Comparison of ENCODE assay signal across 21 cellular contexts in the genomic region with DNA sequence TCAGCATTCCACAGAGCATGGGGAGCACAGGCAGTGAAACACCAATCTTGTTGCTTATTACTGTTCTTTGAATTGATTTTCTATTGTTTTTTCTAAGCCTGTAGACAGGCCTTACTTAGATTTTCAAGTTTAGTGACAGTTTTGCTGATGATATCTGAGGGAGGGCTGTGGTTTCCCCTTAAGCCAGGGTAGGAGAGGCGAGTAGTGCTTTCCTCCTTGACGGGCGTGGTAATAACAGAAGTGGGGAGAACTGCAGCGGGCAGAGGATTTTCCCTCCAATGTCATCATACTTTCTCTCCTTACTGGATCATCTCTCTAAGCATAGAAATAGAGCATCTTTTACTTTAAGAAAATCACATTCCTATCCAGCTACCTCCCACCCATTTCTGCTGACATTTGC.
"Had no signal": no experiment of that assay in that cellular context is flagged by ENCODE, and none has a peak within 500 bp of the region (broad histone marks: within the 10 kb centered on the region; RNA-seq: fewer than 3 reads in every experiment).

No MANE protein-coding gene starts in this region.

- H3K79me2 ChIP-seq: hepatocyte had no signal

- DNase-seq: activated CD4-positive, alpha-beta T cell treated with anti-CD3 and anti-CD28 coated beads, Interleukin-2, amount 10 ng/mL, durations not matched to agents 24 days and 14 days; activated CD8-positive, alpha-beta T cell treated with anti-CD3 and anti-CD28 coated beads, Interleukin-2, amount 10 ng/mL, durations not matched to agents 7 days and 5 days; activated naive CD4-positive, alpha-beta T cell treated with anti-CD3 and anti-CD28 coated beads, Interleukin-2, amount 50 U/mL, for 16 hours; activated T-cell treated with anti-CD3 and anti-CD28 coated beads, Interleukin-2, amount 50 U/mL, for 24 hours; cerebellar nuclear complex; effector CD4-positive, alpha-beta T cell; left cardiac atrium; pancreas; right lobe of liver; stimulated activated CD4-positive, alpha-beta T cell treated with anti-CD3 and anti-CD28 coated beads, Interleukin-4, amount 100 ng/mL, for 1 hour; stimulated activated naive CD4-positive, alpha-beta T cell; substantia nigra had no signal

- H3K27ac ChIP-seq: esophagus muscularis mucosa, hepatocyte, neutrophil, pancreas, right lobe of liver, tibial nerve, vagina had no signal

- H3K9me3 Mint-ChIP-seq: activated CD4-positive, alpha-beta T cell treated with anti-CD3 and anti-CD28 coated beads, Interleukin-2, amount 10 ng/mL, durations not matched to agents 24 days and 14 days; activated T-cell treated with anti-CD3 and anti-CD28 coated beads, Interleukin-2, amount 50 U/mL, for 24 hours; natural killer cell treated with Interleukin-12 subunit alpha and Interleukin-12 subunit beta and Interleukin-15 and Interleukin-18, amount 100 ng/mL, for 72 hours; WTC11 had no signal

- H3K4me1 ChIP-seq: pancreas, right lobe of liver, tibial nerve, vagina had no signal

- H3K36me3 ChIP-seq: ascending aorta, esophagus muscularis mucosa, neutrophil, pancreas, right lobe of liver, tibial nerve, vagina had no signal

- H3K27ac Mint-ChIP-seq: activated CD4-positive, alpha-beta T cell treated with anti-CD3 and anti-CD28 coated beads, Interleukin-2, amount 10 ng/mL, durations not matched to agents 24 days and 14 days; activated CD8-positive, alpha-beta T cell treated with anti-CD3 and anti-CD28 coated beads, Interleukin-2, amount 10 ng/mL, durations not matched to agents 7 days and 5 days; activated T-cell treated with anti-CD3 and anti-CD28 coated beads, Interleukin-2, amount 50 U/mL, for 24 hours; natural killer cell treated with Interleukin-12 subunit alpha and Interleukin-12 subunit beta and Interleukin-15 and Interleukin-18, amount 100 ng/mL, for 72 hours; WTC11 had no signal

- H3K4me2 ChIP-seq: hepatocyte had no signal

- H3K4me3 Mint-ChIP-seq: activated CD4-positive, alpha-beta T cell treated with anti-CD3 and anti-CD28 coated beads, Interleukin-2, amount 10 ng/mL, durations not matched to agents 24 days and 14 days; activated CD8-positive, alpha-beta T cell treated with anti-CD3 and anti-CD28 coated beads, Interleukin-2, amount 10 ng/mL, durations not matched to agents 7 days and 5 days; activated T-cell treated with anti-CD3 and anti-CD28 coated beads, Interleukin-2, amount 50 U/mL, for 24 hours; natural killer cell treated with Interleukin-12 subunit alpha and Interleukin-12 subunit beta and Interleukin-15 and Interleukin-18, amount 100 ng/mL, for 72 hours; WTC11 had no signal

- H3K9me3 ChIP-seq: ascending aorta, esophagus muscularis mucosa, neutrophil, pancreas, right lobe of liver, tibial nerve, vagina had no signal

- H3K4me3 ChIP-seq: ascending aorta, esophagus muscularis mucosa, hepatocyte, pancreas, right lobe of liver, smooth muscle cell, tibial nerve, vagina had no signal

- H3K36me3 Mint-ChIP-seq: natural killer cell treated with Interleukin-12 subunit alpha and Interleukin-12 subunit beta and Interleukin-15 and Interleukin-18, amount 100 ng/mL, for 72 hours; WTC11 had no signal

- H3K27me3 ChIP-seq: ascending aorta, esophagus muscularis mucosa, hepatocyte, neutrophil, pancreas, right lobe of liver, tibial nerve, vagina had no signal

- H2AFZ ChIP-seq: hepatocyte had no signal

- ATAC-seq: activated CD8-positive, alpha-beta T cell treated with anti-CD3 and anti-CD28 coated beads, Interleukin-2, amount 10 ng/mL, durations not matched to agents 7 days and 5 days; natural killer cell treated with Interleukin-12 subunit alpha and Interleukin-12 subunit beta and Interleukin-15 and Interleukin-18, amount 100 ng/mL, for 72 hours; pancreas; right lobe of liver; WTC11 had no signal
